15 cellular contexts compared by ENCODE assay signal in the genomic region with DNA sequence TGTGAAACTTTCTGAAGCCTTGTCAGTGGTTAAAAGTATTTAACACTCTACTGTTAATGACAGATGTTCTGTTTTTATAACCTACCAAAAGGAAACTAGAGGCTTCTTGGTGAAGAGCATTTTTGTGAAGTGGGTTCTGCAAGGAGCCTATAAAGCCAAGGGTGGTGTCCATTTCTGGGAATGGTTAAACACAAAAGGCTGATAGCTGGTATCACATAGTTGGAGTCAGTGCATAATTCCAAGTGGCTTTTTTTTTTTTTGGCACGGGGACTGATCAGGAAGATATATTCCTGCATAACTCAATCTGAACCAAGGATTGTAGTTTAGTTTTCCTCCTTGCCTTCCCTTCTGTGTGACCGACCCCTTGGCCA. TPM values are rescaled to one million over a fixed set of nuclear protein-coding genes. Genes with fewer than 3 reads are reported as not detected.
DNase-seq lines count a peak whose midpoint lies in the region; FAIRE-seq and TF ChIP-seq lines count a peak whose summit lies in the region.
"Had no signal": no experiment of that assay in that cellular context is flagged by ENCODE, and none has a peak within 500 bp of the region (broad histone marks: within the 10 kb centered on the region; RNA-seq: fewer than 3 reads in every experiment).

No MANE protein-coding gene starts in this region.

- no peak overlapping the region for H3K14ac ChIP-seq in neuronal stem cell (ENCODE audit: low read length)

- no peaks in the 10 kb centered on the region for H3K79me2 ChIP-seq in endothelial cell of umbilical vein (ENCODE audit: control insufficient read depth, insufficient read depth, low read length)

- no peaks in the 10 kb centered on the region for H3K9me1 ChIP-seq in endothelial cell of umbilical vein (replicated peaks; ENCODE audit: control insufficient read depth, extremely low read depth, insufficient read depth, low read length)

- H3K27me3 ChIP-seq in endothelial cell of umbilical vein (ENCODE audit: control insufficient read depth in 2 of 2, insufficient read depth in 2 of 2, low read length in 2 of 2) (no peaks in the 10 kb centered on the region), neuronal stem cell (ENCODE audit: control insufficient read depth in 3 of 3, insufficient read depth in 3 of 3, low read depth in 1 of 3, low read length in 3 of 3) (no peaks in the 10 kb centered on the region)
- H3K27me3 ChIP-seq: BLaER1 had no signal

- CTCF ChIA-PET in endothelial cell of umbilical vein (lab: Charles Lee): interaction anchor here (0.7 to 2.6 kb wide), 6 partner anchors 18 to 122 kb away, joined by 3 to 7 read pairs (median 4); a partner anchor contains a TSS

- peak overlapping the region; percentile 75 for H3K4me2 ChIP-seq in endothelial cell of umbilical vein (ENCODE audit: insufficient read depth, low read length)
- H3K4me2 ChIP-seq in neuronal stem cell (ENCODE audit: insufficient read depth, low read length, poor library complexity, severe bottlenecking): no peak overlapping the region
- H3K4me2 ChIP-seq: BLaER1 had no signal

- H3K23ac ChIP-seq in neuronal stem cell (ENCODE audit: low read depth, low read length, poor library complexity): no peak overlapping the region

- WGBS in neuronal stem cell (ENCODE audit: extremely low coverage in 2 of 2, insufficient read length in 2 of 2, insufficient replicate concordance in 1 of 2), 2 donors: no CpG with 5 or more reads among the region's 2 CpGs

- no TSS peak for BruUV-seq in endothelial cell of umbilical vein (replicated peaks; lab: Mats Ljungman, UMichigan)

- H3K79me1 ChIP-seq in neuronal stem cell (ENCODE audit: low read depth, low read length): no peaks in the 10 kb centered on the region

- no peak overlapping the region for H2BK120ac ChIP-seq in neuronal stem cell (ENCODE audit: low read depth, low read length)

- H3K4me3 ChIP-seq in endothelial cell of umbilical vein (replicated peaks in 1 of 3; ENCODE audit: insufficient read depth in 1 of 3, low read depth in 1 of 3, low read length in 3 of 3) (peak overlapping the region in 1 of 3 experiments; percentile 23), neuronal stem cell (ENCODE audit: low read length in 2 of 2) (no peak overlapping the region)
- H3K4me3 ChIP-seq: BLaER1 had no signal

- FAIRE-seq in endothelial cell of umbilical vein (lab: Jason Lieb, UNC): no peak
- FAIRE-seq: colon, TTC549 had no signal

- H4K8ac ChIP-seq in neuronal stem cell (ENCODE audit: low read depth, low read length): no peak overlapping the region

- peak overlapping the region; percentile 25 for H3K9ac ChIP-seq in endothelial cell of umbilical vein (replicated peaks; ENCODE audit: extremely low read depth, insufficient read depth, low read length)
- no peak overlapping the region for H3K9ac ChIP-seq in neuronal stem cell (ENCODE audit: low read depth, low read length, poor library complexity)
- H3K9ac ChIP-seq: BLaER1 had no signal

- H3K36me3 ChIP-seq in endothelial cell of umbilical vein (ENCODE audit: control insufficient read depth in 2 of 2, extremely low read depth in 1 of 2, insufficient read depth in 2 of 2, low read length in 2 of 2) (peaks cover 9 to 17% of the 10 kb centered on the region in 2 experiments), neuronal stem cell (replicated peaks in 1 of 2; ENCODE audit: control insufficient read depth in 2 of 2, insufficient read depth in 2 of 2, low read length in 2 of 2) (peaks cover 12 to 87% of the 10 kb centered on the region in 2 donors)

- H3K18ac ChIP-seq in neuronal stem cell (ENCODE audit: low read length): no peak overlapping the region

- DNase-seq in Daoy (ENCODE audit: low read depth) (peak; percentile 14), LHCN-M2 (ENCODE audit: low read depth) (peak; percentile 36), endothelial cell of umbilical vein (ENCODE audit: low read depth, low spot score) (peak; percentile 30), neuronal stem cell (ENCODE audit: low spot score) (no peak), KG1 (lab: John Stamatoyannopoulos, UW) (no peak), LoVo (ENCODE audit: low spot score) (no peak), NCI-H2029 (lab: John Stamatoyannopoulos, UW) (no peak), NCI-H1092 treated with DMSO at 0.1 percent for 48 hours (lab: John Stamatoyannopoulos, UW) (no peak)
- DNase-seq: activated naive CD4-positive, alpha-beta T cell treated with anti-CD3 and anti-CD28 coated beads, Interleukin-2, amount 10 ng/mL, durations not matched to agents 7 days and 5 days; NCI-H1930; retina; SIG-M5 had no signal

- H2BK15ac ChIP-seq in neuronal stem cell (ENCODE audit: low read length): no peak overlapping the region

- H3K27ac ChIP-seq in endothelial cell of umbilical vein (ENCODE audit: insufficient read depth, low read depth, low read length) (peak overlapping the region; percentile 61), neuronal stem cell (replicated peaks; ENCODE audit: low read length) (peak overlapping the region; percentile 23)
- H3K27ac ChIP-seq: BLaER1 had no signal

- no peak overlapping the region for H3K4ac ChIP-seq in neuronal stem cell (ENCODE audit: low read length)

- H3K9me3 ChIP-seq in endothelial cell of umbilical vein (replicated peaks; ENCODE audit: control insufficient read depth, insufficient read depth, low read length) (no peaks in the 10 kb centered on the region), neuronal stem cell (replicated peaks in 1 of 2; ENCODE audit: control insufficient read depth in 2 of 2, insufficient read depth in 1 of 2, low read depth in 1 of 2, low read length in 2 of 2) (no peaks in the 10 kb centered on the region)
- H3K9me3 ChIP-seq: BLaER1 had no signal

- POLR2A ChIA-PET in endothelial cell of umbilical vein (lab: Charles Lee): no interaction called here

- H2BK12ac ChIP-seq in neuronal stem cell (ENCODE audit: low read length): no peak overlapping the region

- dilution Hi-C loops in endothelial cell of umbilical vein (cut with MboI; ENCODE audit: extremely low pct_ligation_motif_present, low sequenced_read_pairs): no loop called here

- H3K4me1 ChIP-seq in endothelial cell of umbilical vein (ENCODE audit: control insufficient read depth, extremely low read depth, insufficient read depth, low read length): peaks cover 23% of the 10 kb centered on the region
- peaks cover 3 to 13% of the 10 kb centered on the region in 2 donors for H3K4me1 ChIP-seq in neuronal stem cell (ENCODE audit: control insufficient read depth in 2 of 2, insufficient read depth in 1 of 2, low read depth in 1 of 2, low read length in 2 of 2)

- no peaks in the 10 kb centered on the region for H4K20me1 ChIP-seq in endothelial cell of umbilical vein (replicated peaks; ENCODE audit: control insufficient read depth, extremely low read depth, insufficient read depth, low read length)
- H4K20me1 ChIP-seq: BLaER1 had no signal

- no peak overlapping the region for H4K91ac ChIP-seq in neuronal stem cell (ENCODE audit: low read depth, low read length, poor library complexity)

- H2BK5ac ChIP-seq in neuronal stem cell (ENCODE audit: low read length): no peak overlapping the region

- no peak overlapping the region for H2AFZ ChIP-seq in endothelial cell of umbilical vein (ENCODE audit: low read depth, low read length)
- H2AFZ ChIP-seq in neuronal stem cell (ENCODE audit: low read length): no peak overlapping the region

- intact Hi-C loops in endothelial cell of umbilical vein (cut with micrococcal nuclease): no loop called here

- no peak overlapping the region for H2AK5ac ChIP-seq in neuronal stem cell (ENCODE audit: low read depth, low read length)

- TF ChIP-seq POLR2A in endothelial cell of umbilical vein (IDR thresholded peaks at IDR 0.05; ENCODE audit: low read depth, low read length): no peak

- no peak for TF ChIP-seq CTCF in endothelial cell of umbilical vein (IDR thresholded peaks at IDR 0.05; ENCODE audit: extremely low read depth in 1 of 2, insufficient read depth in 1 of 2, low read depth in 1 of 2, low read length in 2 of 2)

TF ChIP-seq in endothelial cell of umbilical vein, 7 proteins besides CTCF, POLR2A, EP300 and RAD21:
- TF ChIP-seq POLR2AphosphoS5 (IDR thresholded peaks at IDR 0.05; ENCODE audit: insufficient read depth, low read depth, low read length) (no peak), JUN (IDR thresholded peaks at IDR 0.05; ENCODE audit: borderline replicate concordance, insufficient read depth, insufficient read length, low read depth) (no peak), EZH2 (IDR thresholded peaks at IDR 0.05; ENCODE audit: borderline replicate concordance, low read depth, low read length, severe bottlenecking) (no peak), FOS (IDR thresholded peaks at IDR 0.05; ENCODE audit: borderline replicate concordance, insufficient read depth, low read length) (no peak), MYC (IDR thresholded peaks at IDR 0.05; ENCODE audit: low read depth, low read length) (no peak)
- TF ChIP-seq, protein P1, sequence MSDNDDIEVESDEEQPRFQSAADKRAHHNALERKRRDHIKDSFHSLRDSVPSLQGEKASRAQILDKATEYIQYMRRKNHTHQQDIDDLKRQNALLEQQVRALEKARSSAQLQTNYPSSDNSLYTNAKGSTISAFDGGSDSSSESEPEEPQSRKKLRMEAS (IDR thresholded peaks at IDR 0.05; ENCODE audit: insufficient read depth, insufficient read length): no peak
TF ChIP-seq in endothelial cell of umbilical vein: peak in this region for 0.

RNA-seq across cellular contexts. Expression of a gene that starts 27.6 kb away (rescaled TPM):
- total RNA-seq in Daoy (2014; rRNA removed; shearing (Covaris generic)): 541 and 550 TPM in 2 replicates
- total RNA-seq in LHCN-M2 (2014; rRNA removed) (401 and 457 TPM in 2 replicates), endothelial cell of umbilical vein (495 and 508 TPM in 2 replicates)
- 212 TPM for polyA plus RNA-seq in LHCN-M2 (2012)
- polyA plus RNA-seq in endothelial cell of umbilical vein: 108 and 119 TPM in 2 replicates
- 131 and 149 TPM in 2 replicates for polyA plus RNA-seq in endothelial cell of umbilical vein (2011; cell fraction: cytosol; rRNA removed)
- 215 and 290 TPM in 2 replicates for polyA plus RNA-seq in endothelial cell of umbilical vein (2011; cell fraction: nucleus; rRNA removed)
- polyA plus RNA-seq in endothelial cell of umbilical vein (2012): 283 and 399 TPM in 2 replicates
- 310 and 339 TPM in 2 replicates for polyA minus RNA-seq in endothelial cell of umbilical vein
- 181 TPM for polyA minus RNA-seq in endothelial cell of umbilical vein (2011; cell fraction: cytosol; rRNA and poly(A)+ RNA removed)
- 113 and 201 TPM in 2 replicates for polyA minus RNA-seq in endothelial cell of umbilical vein (2011; cell fraction: nucleus; rRNA and poly(A)+ RNA removed)
- polyA plus RNA-seq in neuronal stem cell (2013, experiment 1 of 2): 208 TPM
- 239 TPM for polyA plus RNA-seq in neuronal stem cell (2013, experiment 2 of 2)

Comparison
In these comparisons a context has a peak if more than half of its experiments do, and no peak if none do; other contexts are left out.
1. DNase-seq: peak in Daoy (single experiment), LHCN-M2 (single experiment) and endothelial cell of umbilical vein (single experiment); none in neuronal stem cell (single experiment), KG1 (single experiment), LoVo (single experiment), NCI-H2029 (single experiment) and NCI-H1092 treated with DMSO at 0.1 percent for 48 hours (single experiment).